Comparison of ENCODE assay signal across 1 cellular context in genomic region chr11:88337342-88338222, GRCh38.
TF ChIP-seq lines count a peak whose summit lies in the region.

TSS of gene CTSC (minus strand) at chr11:88337736. CDS start at chr11:88337672, 64 bp downstream.

TF ChIP-seq in K562, 482 proteins besides CTCF, POLR2A, EP300 and RAD21 (continued from another document and continues in another):
- TF ChIP-seq RCOR1 (IDR thresholded peaks at IDR 0.05; ENCODE audit: borderline replicate concordance in 1 of 2, low read depth in 2 of 2, low read length in 2 of 2): no peak
- no peak for TF ChIP-seq CLOCK (CRISPR knock-in tag; IDR thresholded peaks at IDR 0.05; ENCODE audit: borderline replicate concordance)
- TF ChIP-seq SRSF3 (IDR thresholded peaks at IDR 0.05; ENCODE audit: insufficient read depth, low read length): no peak
- TF ChIP-seq KHSRP (IDR thresholded peaks at IDR 0.05): no peak
- TF ChIP-seq ZHX1 (conservative IDR thresholded peaks at IDR 0.05; ENCODE audit: low read length): no peak
- no peak for TF ChIP-seq NFATC3 (IDR thresholded peaks at IDR 0.05)
- no peak for TF ChIP-seq PTRF (tag; IDR thresholded peaks at IDR 0.05)
- 0 out of 2 replicates have a peak, but pooled peaks have one; percentile 7 for TF ChIP-seq USF2 (CRISPR knock-in tag; IDR thresholded peaks at IDR 0.05)
- TF ChIP-seq ZMIZ1 (IDR thresholded peaks at IDR 0.05; ENCODE audit: low read depth in 2 of 2, low read length in 2 of 2): no peak; a peak in 1 of 4 replicates
- TF ChIP-seq HDAC8 (tag; IDR thresholded peaks at IDR 0.05): no peak
- no peak for TF ChIP-seq SMAD3 (CRISPR knock-in tag; conservative IDR thresholded peaks at IDR 0.05)
- no peak for TF ChIP-seq SRSF1 (IDR thresholded peaks at IDR 0.05; ENCODE audit: low read depth, low read length)
- TF ChIP-seq SMARCE1 (IDR thresholded peaks at IDR 0.05): 0 out of 2 replicates have a peak, but pooled peaks have one; percentile 17
- TF ChIP-seq ZNF561 (CRISPR knock-in tag; conservative IDR thresholded peaks at IDR 0.05): no peak
- no peak for TF ChIP-seq RBM34 (IDR thresholded peaks at IDR 0.05; ENCODE audit: borderline replicate concordance, insufficient read depth, low read length)
- no peak for TF ChIP-seq ZBTB8A (IDR thresholded peaks at IDR 0.05; ENCODE audit: partially characterized antibody)
- peak; percentile 75 for TF ChIP-seq GTF2F1 (IDR thresholded peaks at IDR 0.05; ENCODE audit: low read depth, low read length)
- TF ChIP-seq TSHZ1 (CRISPR knock-in tag; IDR thresholded peaks at IDR 0.05): no peak
- TF ChIP-seq TAF7 (tag; IDR thresholded peaks at IDR 0.05): peak; percentile 43; the same call in 1 of the 2 replicates
- no peak for TF ChIP-seq DDX20 (tag; IDR thresholded peaks at IDR 0.05; ENCODE audit: low read depth)
- no peak for TF ChIP-seq HMG20B (CRISPR knock-in tag; IDR thresholded peaks at IDR 0.05)
- no peak for TF ChIP-seq IRF2 (CRISPR knock-in tag; IDR thresholded peaks at IDR 0.05)
- peak; percentile 83 for TF ChIP-seq PCBP1 (IDR thresholded peaks at IDR 0.05; ENCODE audit: low read depth, low read length, poor library complexity, severe bottlenecking)
- peak; percentile 89; the same call in 1 of the 2 replicates for TF ChIP-seq KAT7 (CRISPR knock-in tag; IDR thresholded peaks at IDR 0.05; ENCODE audit: borderline replicate concordance)
- TF ChIP-seq SNAPC5 (CRISPR knock-in tag; IDR thresholded peaks at IDR 0.05): no peak
- TF ChIP-seq DACH1 (IDR thresholded peaks at IDR 0.05; ENCODE audit: partially characterized antibody): no peak
- no peak for TF ChIP-seq MED1 (CRISPR knock-in tag; IDR thresholded peaks at IDR 0.05; ENCODE audit: borderline replicate concordance)
- TF ChIP-seq E2F6 (IDR thresholded peaks at IDR 0.05; ENCODE audit: borderline replicate concordance in 1 of 2, extremely low read depth in 1 of 2, insufficient read depth in 1 of 2, insufficient read length in 1 of 2, low read depth in 1 of 2, low read length in 1 of 2, poor library complexity in 1 of 2, severe bottlenecking in 1 of 2): peak; percentile 80 to 89
- TF ChIP-seq HLTF (IDR thresholded peaks at IDR 0.05): no peak
- peak; percentile 57 for TF ChIP-seq E2F8 (IDR thresholded peaks at IDR 0.05; ENCODE audit: low read depth, partially characterized antibody)
- TF ChIP-seq ZNF512 (tag; IDR thresholded peaks at IDR 0.05): no peak
- no peak for TF ChIP-seq THRB (CRISPR knock-in tag; conservative IDR thresholded peaks at IDR 0.05)
- TF ChIP-seq HDAC6 (IDR thresholded peaks at IDR 0.05; ENCODE audit: low read depth, low read length): no peak
- no peak for TF ChIP-seq KLF6 (CRISPR knock-in tag; IDR thresholded peaks at IDR 0.05; ENCODE audit: borderline replicate concordance)
- peak; percentile 65; the same call in 1 of the 2 replicates for TF ChIP-seq TFAP4 (CRISPR knock-in tag; IDR thresholded peaks at IDR 0.05; ENCODE audit: borderline replicate concordance)
- no peak for TF ChIP-seq ZNF584 (CRISPR knock-in tag; IDR thresholded peaks at IDR 0.05; ENCODE audit: low read depth)
- TF ChIP-seq CBFA2T3 (IDR thresholded peaks at IDR 0.05): peak; percentile 32
- no peak for TF ChIP-seq KDM2B (CRISPR knock-in tag; IDR thresholded peaks at IDR 0.05)
- no peak for TF ChIP-seq SOX6 (IDR thresholded peaks at IDR 0.05)
- no peak for TF ChIP-seq NUFIP1 (IDR thresholded peaks at IDR 0.05; ENCODE audit: partially characterized antibody)
- TF ChIP-seq JUNB (CRISPR knock-in tag; conservative IDR thresholded peaks at IDR 0.05): no peak
